In genomic region chr11:130653838-130654601, GRCh38 we compare ENCODE assay signal across 12 cellular contexts.
A peak's percentile ranks its signal among the peaks of the same experiment; 100 is the strongest.
DNase-seq lines count a peak whose midpoint lies in the region; TF ChIP-seq lines count a peak whose summit lies in the region.
"Had no signal": no experiment of that assay in that cellular context is flagged by ENCODE, and none has a peak within 500 bp of the region (broad histone marks: within the 10 kb centered on the region; RNA-seq: fewer than 3 reads in every experiment).

No MANE protein-coding gene starts in this region.

- H3K27me3 Mint-ChIP-seq in Calu3 (ENCODE audit: unreplicated experiment) (no peaks in the 10 kb centered on the region), progenitor cell of endocrine pancreas (no peaks in the 10 kb centered on the region)

- H2AFZ ChIP-seq in Karpas-422 (ENCODE audit: low read length), result no peak overlapping the region

- H3K36me3 Mint-ChIP-seq in Calu3 (ENCODE audit: insufficient read depth, unreplicated experiment) (no peaks in the 10 kb centered on the region), progenitor cell of endocrine pancreas (ENCODE audit: insufficient read depth) (no peaks in the 10 kb centered on the region)
- H3K36me3 Mint-ChIP-seq: CD4-positive, CD25-positive, alpha-beta regulatory T cell had no signal

- H3K9me3 ChIP-seq in left ventricle myocardium inferior (replicated peaks) (peaks cover 22% of the 10 kb centered on the region), Karpas-422 (ENCODE audit: low read length) (no peaks in the 10 kb centered on the region)

- no peaks in the 10 kb centered on the region for H3K9me2 ChIP-seq in Karpas-422 (replicated peaks; ENCODE audit: insufficient read depth, low read length)

- TF ChIP-seq CTCF in Calu3 (IDR thresholded peaks at IDR 0.05; ENCODE audit: unreplicated experiment) (no peak), left ventricle myocardium inferior (IDR thresholded peaks at IDR 0.05; ENCODE audit: borderline replicate concordance) (no peak), GM10248 (IDR thresholded peaks at IDR 0.05; ENCODE audit: control extremely low read depth, extremely low read depth, low read depth, missing control alignments) (no peak), progenitor cell of endocrine pancreas (IDR thresholded peaks at IDR 0.05; ENCODE audit: unreplicated experiment) (no peak)

- no peak overlapping the region for H3K4me2 ChIP-seq in Karpas-422 (ENCODE audit: low read depth, low read length, poor library complexity, severe bottlenecking)

- H3K36me3 ChIP-seq in left ventricle myocardium inferior, result no peaks in the 10 kb centered on the region
- no peaks in the 10 kb centered on the region for H3K36me3 ChIP-seq in Karpas-422 (ENCODE audit: insufficient read depth, low read length)

- H3K4me3 Mint-ChIP-seq in Calu3 (ENCODE audit: low read depth, unreplicated experiment) (no peak overlapping the region), progenitor cell of endocrine pancreas (ENCODE audit: low read depth) (no peak overlapping the region)
- H3K4me3 Mint-ChIP-seq: activated T-cell treated with anti-CD3 and anti-CD28 coated beads, Interleukin-2, amount 50 U/mL, for 4 hours; CD4-positive, CD25-positive, alpha-beta regulatory T cell had no signal

- peak overlapping the region; percentile 92 for H3K27ac ChIP-seq in left ventricle myocardium inferior (replicated peaks)
- no peak overlapping the region for H3K27ac ChIP-seq in Karpas-422 (ENCODE audit: low read length)

- H3K4me1 ChIP-seq in left ventricle myocardium inferior (peaks cover 61% of the 10 kb centered on the region), Karpas-422 (ENCODE audit: low read length) (no peaks in the 10 kb centered on the region)

- H3K4me3 ChIP-seq in left ventricle myocardium inferior, result peak overlapping the region; percentile 11
- H3K4me3 ChIP-seq in Karpas-422 (ENCODE audit: low read length), result no peak overlapping the region

- H4K20me1 ChIP-seq in Karpas-422 (ENCODE audit: insufficient read depth, low read depth, low read length), result no peaks in the 10 kb centered on the region

- DNase-seq in Calu3, result peak; percentile 10
- peak; percentile 85 for DNase-seq in astrocyte of the hippocampus (ENCODE audit: low read depth, low spot score)
- peak; percentile 86 for DNase-seq in left ventricle myocardium inferior
- peak; percentile 30 for DNase-seq in pons (ENCODE audit: low spot score)
- no peak for DNase-seq in GM10248 (ENCODE audit: extremely low spot score)
- no peak for DNase-seq in Karpas-422
- DNase-seq in progenitor cell of endocrine pancreas (ENCODE audit: low spot score, unreplicated experiment), result no peak
- no peak for DNase-seq in activated CD4-positive, CD25-positive, alpha-beta regulatory T cell treated with anti-CD3 and anti-CD28 coated beads, Interleukin-2, amount 50 U/mL, for 72 hours
- DNase-seq: activated T-cell treated with anti-CD3 and anti-CD28 coated beads, Interleukin-2, amount 50 U/mL, for 4 hours; CD4-positive, CD25-positive, alpha-beta regulatory T cell; NCI-H1092 treated with DMSO at 0.1 percent for 48 hours; retina had no signal

- CTCF ChIA-PET in Calu3 (lab: Charles Lee) (no interaction called here), GM10248 (lab: Yijun Ruan, JAX) (interaction anchor here (1.4 kb wide), 1 partner anchor 221 kb away, joined by 3 read pairs; no protein-coding TSS in a partner anchor)

- H3K79me2 ChIP-seq in Karpas-422 (ENCODE audit: low read length), result no peaks in the 10 kb centered on the region

- intact Hi-C loops in Calu3 (cut with micrococcal nuclease; ENCODE audit: unreplicated experiment) (no loop called here), left ventricle myocardium inferior (cut with micrococcal nuclease) (no loop called here)

- H3K27ac Mint-ChIP-seq in Calu3 (ENCODE audit: unreplicated experiment), result no peak overlapping the region
- H3K27ac Mint-ChIP-seq in progenitor cell of endocrine pancreas, result no peak overlapping the region
- H3K27ac Mint-ChIP-seq: CD4-positive, CD25-positive, alpha-beta regulatory T cell had no signal

- no peaks in the 10 kb centered on the region for H3K27me3 ChIP-seq in left ventricle myocardium inferior (ENCODE audit: low read depth)
- H3K27me3 ChIP-seq in Karpas-422 (ENCODE audit: low read length), result no peaks in the 10 kb centered on the region

- POLR2A ChIA-PET in GM10248 (lab: Yijun Ruan, JAX), result no interaction called here

- H3K9ac ChIP-seq in Karpas-422 (ENCODE audit: low read length), result no peak overlapping the region

- no peaks in the 10 kb centered on the region for H3K9me3 Mint-ChIP-seq in Calu3 (ENCODE audit: low read depth, unreplicated experiment)
- H3K9me3 Mint-ChIP-seq in progenitor cell of endocrine pancreas (ENCODE audit: low read depth), result peaks cover 7% of the 10 kb centered on the region

- BruUV-seq in Calu3 (replicated peaks; lab: Mats Ljungman, UMichigan), result no TSS peak

- H3K4me1 Mint-ChIP-seq in Calu3 (ENCODE audit: low read depth, unreplicated experiment) (peaks cover 10% of the 10 kb centered on the region), progenitor cell of endocrine pancreas (ENCODE audit: low read depth) (no peaks in the 10 kb centered on the region)
- H3K4me1 Mint-ChIP-seq: CD4-positive, CD25-positive, alpha-beta regulatory T cell had no signal

Comparison
In these comparisons a context has a peak if more than half of its experiments do, and no peak if none do; other contexts are left out.
1. DNase-seq: peak in Calu3 (single experiment), astrocyte of the hippocampus (single experiment), left ventricle myocardium inferior (single experiment) and pons (single experiment); none in GM10248 (single experiment), Karpas-422 (single experiment), progenitor cell of endocrine pancreas (single experiment) and activated CD4-positive, CD25-positive, alpha-beta regulatory T cell treated with anti-CD3 and anti-CD28 coated beads, Interleukin-2, amount 50 U/mL, for 72 hours (single experiment).